ENCODE assay signal across 1 cellular context in genomic region chr3:27827041-27827440, GRCh38.
TF ChIP-seq lines count a peak whose summit lies in the region.

No MANE protein-coding gene starts in this region.

TF ChIP-seq in GM12878, 131 proteins besides CTCF, POLR2A, EP300 and RAD21 (continued from another document):
- TF ChIP-seq, protein P1, sequence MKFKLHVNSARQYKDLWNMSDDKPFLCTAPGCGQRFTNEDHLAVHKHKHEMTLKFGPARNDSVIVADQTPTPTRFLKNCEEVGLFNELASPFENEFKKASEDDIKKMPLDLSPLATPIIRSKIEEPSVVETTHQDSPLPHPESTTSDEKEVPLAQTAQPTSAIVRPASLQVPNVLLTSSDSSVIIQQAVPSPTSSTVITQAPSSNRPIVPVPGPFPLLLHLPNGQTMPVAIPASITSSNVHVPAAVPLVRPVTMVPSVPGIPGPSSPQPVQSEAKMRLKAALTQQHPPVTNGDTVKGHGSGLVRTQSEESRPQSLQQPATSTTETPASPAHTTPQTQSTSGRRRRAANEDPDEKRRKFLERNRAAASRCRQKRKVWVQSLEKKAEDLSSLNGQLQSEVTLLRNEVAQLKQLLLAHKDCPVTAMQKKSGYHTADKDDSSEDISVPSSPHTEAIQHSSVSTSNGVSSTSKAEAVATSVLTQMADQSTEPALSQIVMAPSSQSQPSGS (IDR thresholded peaks at IDR 0.05; ENCODE audit: low read length): no peak
- no peak for TF ChIP-seq HDGF (IDR thresholded peaks at IDR 0.05)
